Comparison of ENCODE assay signal across 18 cellular contexts in the genomic region with DNA sequence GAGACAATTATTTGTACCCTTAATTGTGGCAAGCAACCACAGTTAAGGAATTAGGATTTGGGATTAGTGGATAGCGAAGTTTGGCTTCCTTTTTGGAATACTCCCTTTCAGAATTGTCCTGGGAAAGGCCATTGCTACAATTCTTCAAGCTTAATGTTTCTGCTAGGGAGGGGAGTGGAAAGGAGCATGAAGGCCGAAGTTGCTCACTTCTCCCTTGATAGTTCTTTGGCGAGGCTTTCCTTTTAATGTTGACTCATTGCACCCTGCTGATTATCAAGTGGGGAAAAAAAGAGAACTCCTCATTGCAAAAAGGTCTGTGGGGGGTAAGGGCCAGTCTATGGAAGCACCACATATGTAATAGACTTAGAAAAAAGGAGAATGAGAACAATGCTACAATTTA. TPM values are rescaled to one million over a fixed set of nuclear protein-coding genes. Genes with fewer than 3 reads are reported as not detected.
"Had no signal": no experiment of that assay in that cellular context is flagged by ENCODE, and none has a peak within 500 bp of the region (broad histone marks: within the 10 kb centered on the region; RNA-seq: fewer than 3 reads in every experiment).

No MANE protein-coding gene starts in this region.

- H3K4me3 ChIP-seq: coronary artery, esophagus muscularis mucosa, tibial artery had no signal

- H3K27ac ChIP-seq: coronary artery, esophagus muscularis mucosa, neutrophil, tibial artery had no signal

- DNase-seq: activated CD4-positive, alpha-beta T cell treated with anti-CD3 and anti-CD28 coated beads, Interleukin-2, amount 50 U/mL, for 48 hours; activated CD4-positive, CD25-positive, alpha-beta regulatory T cell treated with anti-CD3 and anti-CD28 coated beads, Interleukin-2, amount 50 U/mL, for 72 hours; activated effector memory CD4-positive, alpha-beta T cell treated with Interleukin-2 at 50 U/mL for 16 hours; activated naive CD4-positive, alpha-beta T cell treated with anti-CD3 and anti-CD28 coated beads, Interleukin-2, amount 50 U/mL, for 16 hours; central memory CD4-positive, alpha-beta T cell; hippocampal formation; naive thymus-derived CD8-positive, alpha-beta T cell; stimulated activated CD4-positive, alpha-beta T cell treated with anti-CD3 and anti-CD28 coated beads, Interleukin-2, amount 100 ng/mL, for 48 hours; T-helper 2 cell; tibial artery had no signal

- H3K9me3 Mint-ChIP-seq: memory B cell; naive thymus-derived CD8-positive, alpha-beta T cell; stimulated activated memory B cell treated with anti-CD40 and anti-IgM and Interleukin-4, amounts not matched to agents 10 μg/mL and 1 μg/mL and 100 μg/mL, for 72 hours had no signal

- H3K9me3 ChIP-seq: esophagus muscularis mucosa, neutrophil, tibial artery had no signal

- H3K4me1 ChIP-seq: tibial artery had no signal

- H3K4me3 Mint-ChIP-seq: memory B cell; naive thymus-derived CD8-positive, alpha-beta T cell; stimulated activated memory B cell treated with anti-CD40 and anti-IgM and Interleukin-4, amounts not matched to agents 10 μg/mL and 1 μg/mL and 100 μg/mL, for 72 hours had no signal

- H3K36me3 ChIP-seq: esophagus muscularis mucosa, neutrophil, tibial artery had no signal

- H3K36me3 Mint-ChIP-seq: memory B cell; naive thymus-derived CD8-positive, alpha-beta T cell; stimulated activated memory B cell treated with anti-CD40 and anti-IgM and Interleukin-4, amounts not matched to agents 10 μg/mL and 1 μg/mL and 100 μg/mL, for 72 hours had no signal

- H3K27ac Mint-ChIP-seq: memory B cell; naive thymus-derived CD8-positive, alpha-beta T cell; stimulated activated memory B cell treated with anti-CD40 and anti-IgM and Interleukin-4, amounts not matched to agents 10 μg/mL and 1 μg/mL and 100 μg/mL, for 72 hours had no signal

- ATAC-seq: naive thymus-derived CD8-positive, alpha-beta T cell; stimulated activated memory B cell treated with anti-CD40 and anti-IgM and Interleukin-4, amounts not matched to agents 10 μg/mL and 1 μg/mL and 100 μg/mL, for 72 hours had no signal

RNA-seq across cellular contexts. Expression of a gene that starts 30.7 kb away (rescaled TPM):
- total RNA-seq: glomerular endothelial cell; mucosa of gallbladder; naive thymus-derived CD8-positive, alpha-beta T cell; renal cortical epithelial cell had no signal
